Comparison of ENCODE assay signal across 8 cellular contexts in genomic region chr7:71131256-71131752, GRCh38. TPM values are rescaled to one million over a fixed set of nuclear protein-coding genes. Genes with fewer than 3 reads are reported as not detected.
DNase-seq lines count a peak whose midpoint lies in the region; ATAC-seq and TF ChIP-seq lines count a peak whose summit lies in the region.

No MANE protein-coding gene starts in this region.

- H3K4me3 ChIP-seq in dorsolateral prefrontal cortex = peak overlapping the region; percentile 22 to 74 (median 61)
- peak overlapping the region; percentile 23 to 56 for H3K4me3 ChIP-seq in mucosa of rectum (ENCODE audit: low read length in 2 of 2)
- peak overlapping the region in 3 of 4 donors; percentile 44 to 58 (median 53) for H3K4me3 ChIP-seq in upper lobe of left lung

- TF ChIP-seq EP300 in upper lobe of left lung (IDR thresholded peaks at IDR 0.05) = no peak

- POLR2A ChIA-PET in activated CD4-positive, alpha-beta T cell treated with anti-CD3 and anti-CD28 coated beads for 36 hours (lab: Charles Lee) = no interaction called here

- no peaks in the 10 kb centered on the region for H3K36me3 ChIP-seq in mucosa of rectum (ENCODE audit: control insufficient read depth in 2 of 2, insufficient read depth in 2 of 2, low read length in 2 of 2)
- no peaks in the 10 kb centered on the region for H3K36me3 ChIP-seq in upper lobe of left lung

- no peaks in the 10 kb centered on the region for H3K4me1 Mint-ChIP-seq in activated CD4-positive, alpha-beta T cell treated with anti-CD3 and anti-CD28 coated beads for 36 hours

- H3K36me3 Mint-ChIP-seq in activated CD4-positive, alpha-beta T cell treated with anti-CD3 and anti-CD28 coated beads for 36 hours (ENCODE audit: low read depth) = peaks cover 1% of the 10 kb centered on the region
- peaks cover 0 to 17% of the 10 kb centered on the region in 2 donors for H3K36me3 Mint-ChIP-seq in activated naive CD4-positive, alpha-beta T cell treated with anti-CD3 and anti-CD28 coated beads, Interleukin-2, amount 50 U/mL, for 72 hours

- H3K27ac Mint-ChIP-seq in activated CD4-positive, alpha-beta T cell treated with anti-CD3 and anti-CD28 coated beads for 36 hours = no peak overlapping the region
- no peak overlapping the region for H3K27ac Mint-ChIP-seq in activated naive CD4-positive, alpha-beta T cell treated with anti-CD3 and anti-CD28 coated beads, Interleukin-2, amount 50 U/mL, for 72 hours

- peaks cover 0 to 57% (median 17%) of the 10 kb centered on the region in 45 donors for H3K27me3 ChIP-seq in dorsolateral prefrontal cortex
- H3K27me3 ChIP-seq in mucosa of rectum (ENCODE audit: control insufficient read depth in 2 of 2, insufficient read depth in 2 of 2, low read length in 2 of 2) = no peaks in the 10 kb centered on the region
- H3K27me3 ChIP-seq in upper lobe of left lung = peaks cover 0 to 16% (median 8%) of the 10 kb centered on the region in 4 donors

- no peak for ATAC-seq in activated CD4-positive, alpha-beta T cell treated with anti-CD3 and anti-CD28 coated beads for 36 hours
- peak; percentile 27 to 76 for ATAC-seq in upper lobe of left lung (ENCODE audit: low FRiP score in 2 of 2)
- ATAC-seq in activated naive CD4-positive, alpha-beta T cell treated with anti-CD3 and anti-CD28 coated beads, Interleukin-2, amount 50 U/mL, for 72 hours = no peak

- TF ChIP-seq POLR2A in upper lobe of left lung (IDR thresholded peaks at IDR 0.05) = no peak

- CTCF ChIA-PET in activated CD4-positive, alpha-beta T cell treated with anti-CD3 and anti-CD28 coated beads for 36 hours (lab: Charles Lee) = no interaction called here

- H3K27ac ChIP-seq in dorsolateral prefrontal cortex (peak overlapping the region in 50 of 59 donors; percentile 5 to 89 (median 72)), mucosa of rectum (ENCODE audit: low read depth in 2 of 2, low read length in 2 of 2) (no peak overlapping the region), upper lobe of left lung (peak overlapping the region in 3 of 4 donors; percentile 51 to 58 (median 52))

- peaks cover 2% of the 10 kb centered on the region for H3K9me3 Mint-ChIP-seq in activated CD4-positive, alpha-beta T cell treated with anti-CD3 and anti-CD28 coated beads for 36 hours (ENCODE audit: low read depth)
- H3K9me3 Mint-ChIP-seq in activated naive CD4-positive, alpha-beta T cell treated with anti-CD3 and anti-CD28 coated beads, Interleukin-2, amount 50 U/mL, for 72 hours = peaks cover 4% of the 10 kb centered on the region in 2 donors

- H3K4me1 ChIP-seq in mucosa of rectum (ENCODE audit: control insufficient read depth in 2 of 2, insufficient read depth in 2 of 2, low read length in 2 of 2) (no peaks in the 10 kb centered on the region), upper lobe of left lung (peaks cover 0 to 31% (median 6%) of the 10 kb centered on the region in 4 donors)

- intact Hi-C loops in activated CD4-positive, alpha-beta T cell treated with anti-CD3 and anti-CD28 coated beads for 36 hours (cut with DNase I, micrococcal nuclease) = no loop called here
- intact Hi-C loops in dorsolateral prefrontal cortex (cut with DNase I) = loop anchor here (5.0 to 10.0 kb wide), 3 partner anchors 176 to 603 kb away; no protein-coding TSS in a partner anchor

- H3K27me3 Mint-ChIP-seq in activated CD4-positive, alpha-beta T cell treated with anti-CD3 and anti-CD28 coated beads for 36 hours = peaks cover 26% of the 10 kb centered on the region

- no peak overlapping the region for H3K9ac ChIP-seq in mucosa of rectum (ENCODE audit: low read depth in 1 of 2, low read length in 2 of 2)

- WGBS in upper lobe of left lung, 2 donors = 2 to 3% methylated on average over 12 to 29 of the region's 62 CpGs

- peak; percentile 21 for DNase-seq in activated CD4-positive, alpha-beta T cell treated with anti-CD3 and anti-CD28 coated beads for 36 hours
- DNase-seq in activated CD4-positive, alpha-beta T cell treated with anti-CD3 and anti-CD28 coated beads, Interleukin-2, amount 50 U/mL, for 4 hours = no peak
- DNase-seq in dorsolateral prefrontal cortex (peak; percentile 41 to 82 (median 72)), upper lobe of left lung (peak in 1 of 2 donors; percentile 92), GOT3 (lab: John Stamatoyannopoulos, UW) (no peak), foreskin melanocyte (no peak)
- no peak for DNase-seq in activated naive CD4-positive, alpha-beta T cell treated with anti-CD3 and anti-CD28 coated beads, Interleukin-2, amount 50 U/mL, for 72 hours (ENCODE audit: low spot score in 2 of 2)

- H3K9me3 ChIP-seq in mucosa of rectum (ENCODE audit: control insufficient read depth in 2 of 2, low read length in 2 of 2) = no peaks in the 10 kb centered on the region
- no peaks in the 10 kb centered on the region for H3K9me3 ChIP-seq in upper lobe of left lung

- peak in 7 of 56 donors; percentile 3 to 27 (median 13) for TF ChIP-seq CTCF in dorsolateral prefrontal cortex (IDR thresholded peaks at IDR 0.05 in 54 of 56, conservative IDR thresholded peaks at IDR 0.05 in 2 of 56; ENCODE audit: low read depth in 1 of 56, partially characterized antibody in 56 of 56)
- peak in 1 of 6 experiments; percentile 25 for TF ChIP-seq CTCF in upper lobe of left lung (IDR thresholded peaks at IDR 0.05)

- H3K4me3 Mint-ChIP-seq in activated CD4-positive, alpha-beta T cell treated with anti-CD3 and anti-CD28 coated beads for 36 hours = no peak overlapping the region

RNA-seq across cellular contexts. Expression of gene GALNT17, which starts 0.6 kb away (rescaled TPM):
- total RNA-seq in activated CD4-positive, alpha-beta T cell treated with anti-CD3 and anti-CD28 coated beads for 36 hours = not detected
- total RNA-seq in dorsolateral prefrontal cortex (100 to 1,000 TPM in 45 of 120 experiments, 10 to 100 TPM in 75; 30.7 to 141 (median 92.4) TPM), upper lobe of left lung (10 to 100 TPM in 3 of 6 donors, 1 to 10 TPM in 3; 5.3 to 26.2 (median 10.1) TPM)
- not detected for total RNA-seq in activated naive CD4-positive, alpha-beta T cell treated with anti-CD3 and anti-CD28 coated beads, Interleukin-2, amount 50 U/mL, for 72 hours

Comparison
In these comparisons a context has a peak if more than half of its experiments do, and no peak if none do; other contexts are left out.
1. DNase-seq: peak in activated CD4-positive, alpha-beta T cell treated with anti-CD3 and anti-CD28 coated beads for 36 hours (single experiment) and dorsolateral prefrontal cortex (10 of 10); none in activated CD4-positive, alpha-beta T cell treated with anti-CD3 and anti-CD28 coated beads, Interleukin-2, amount 50 U/mL, for 4 hours (0 of 2), activated naive CD4-positive, alpha-beta T cell treated with anti-CD3 and anti-CD28 coated beads, Interleukin-2, amount 50 U/mL, for 72 hours (0 of 2), GOT3 (single experiment) and foreskin melanocyte (single experiment).
2. ATAC-seq: peak in upper lobe of left lung (2 of 2); none in activated CD4-positive, alpha-beta T cell treated with anti-CD3 and anti-CD28 coated beads for 36 hours (single experiment) and activated naive CD4-positive, alpha-beta T cell treated with anti-CD3 and anti-CD28 coated beads, Interleukin-2, amount 50 U/mL, for 72 hours (0 of 2).
3. H3K27ac ChIP-seq: peak in dorsolateral prefrontal cortex (50 of 59) and upper lobe of left lung (3 of 4); none in mucosa of rectum (0 of 2).
4. RNA of gene GALNT17, which starts 0.6 kb away (total RNA-seq): 30.7 to 141 TPM in dorsolateral prefrontal cortex and 5.3 to 26.2 TPM in upper lobe of left lung; not detected in activated CD4-positive, alpha-beta T cell treated with anti-CD3 and anti-CD28 coated beads for 36 hours and not detected in activated naive CD4-positive, alpha-beta T cell treated with anti-CD3 and anti-CD28 coated beads, Interleukin-2, amount 50 U/mL, for 72 hours; every median in the first group is over 4 times any median in the second.
5. intact Hi-C loops: an anchor here in dorsolateral prefrontal cortex (5.0 to 10.0 kb wide); none called in activated CD4-positive, alpha-beta T cell treated with anti-CD3 and anti-CD28 coated beads for 36 hours.
6. Peak in every context shown above with its lines, with median percentiles within 50 percentile points of each other: H3K4me3 ChIP-seq.